18 cellular contexts compared by ENCODE assay signal in the genomic region with DNA sequence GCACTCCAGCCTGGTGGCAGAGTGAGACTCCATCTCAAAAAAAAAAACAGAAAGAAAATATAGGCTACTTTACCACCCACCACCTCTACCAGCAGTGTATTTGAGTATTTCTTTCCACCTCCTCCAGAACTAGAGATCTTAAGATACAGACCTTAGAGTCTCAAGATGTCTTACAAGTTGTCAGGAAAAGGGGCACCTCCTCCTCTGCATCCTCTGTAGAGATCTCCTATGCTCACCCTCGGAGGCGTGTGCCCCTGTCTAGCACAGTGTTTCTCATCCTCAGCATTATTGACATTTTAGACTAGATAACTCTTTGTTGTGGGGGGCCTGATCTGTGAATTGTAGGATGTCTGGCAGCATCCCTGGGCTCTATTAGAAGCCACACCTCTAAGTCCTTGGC. TPM values are rescaled to one million over a fixed set of nuclear protein-coding genes. Genes with fewer than 3 reads are reported as not detected.
DNase-seq lines count a peak whose midpoint lies in the region; ATAC-seq and TF ChIP-seq lines count a peak whose summit lies in the region.
"Had no signal": no experiment of that assay in that cellular context is flagged by ENCODE, and none has a peak within 500 bp of the region (broad histone marks: within the 10 kb centered on the region; RNA-seq: fewer than 3 reads in every experiment).

No MANE protein-coding gene starts in this region.

- POLR2A ChIA-PET in activated CD8-positive, alpha-beta T cell treated with anti-CD3 and anti-CD28 coated beads for 36 hours (lab: Charles Lee) = no interaction called here
- POLR2A ChIA-PET in activated CD8-positive, alpha-beta T cell treated with anti-CD3 and anti-CD28 coated beads, Interleukin-2, amount 10 ng/mL, durations not matched to agents 7 days and 5 days (lab: Charles Lee) = no interaction called here
- POLR2A ChIA-PET in CD4-positive, alpha-beta memory T cell (lab: Charles Lee; ENCODE audit: partially characterized antibody) = no interaction called here
- POLR2A ChIA-PET in naive thymus-derived CD4-positive, alpha-beta T cell (lab: Charles Lee) = no interaction called here
- POLR2A ChIA-PET in PC-9 (lab: Charles Lee; ENCODE audit: unreplicated experiment) = no interaction called here

- intact Hi-C loops in activated CD8-positive, alpha-beta T cell treated with anti-CD3 and anti-CD28 coated beads for 36 hours (cut with micrococcal nuclease) = no loop called here
- intact Hi-C loops in CD4-positive, alpha-beta memory T cell (cut with micrococcal nuclease) = no loop called here
- intact Hi-C loops in activated T-helper 2 cell treated with anti-CD3 and anti-CD28 coated beads, Interferon-gamma antibody, Interleukin-2, Interleukin-4, amounts not matched to agents 10 μg/mL and 5 μg/mL and 100 μg/mL, durations not matched to agents 14 hours and 24 hours and 36 hours (cut with micrococcal nuclease) = no loop called here
- intact Hi-C loops in naive thymus-derived CD4-positive, alpha-beta T cell (cut with micrococcal nuclease) = no loop called here
- intact Hi-C loops in PC-9 (cut with micrococcal nuclease; ENCODE audit: unreplicated experiment) (no loop called here), Calu3 (cut with micrococcal nuclease; ENCODE audit: unreplicated experiment) (no loop called here)

- H3K4me3 ChIP-seq in CD4-positive, alpha-beta memory T cell (ENCODE audit: low read length in 2 of 2) = no peak overlapping the region
- H3K4me3 ChIP-seq in naive thymus-derived CD4-positive, alpha-beta T cell (ENCODE audit: low read length) = no peak overlapping the region
- no peak overlapping the region for H3K4me3 ChIP-seq in PC-9
- H3K4me3 ChIP-seq: GM12878 had no signal

- no peaks in the 10 kb centered on the region; the same call in 1 of the 2 replicates for H3F3A ChIP-seq in PC-9 (ENCODE audit: insufficient read depth, low read depth)

- no peak overlapping the region for H3K27ac ChIP-seq in CD4-positive, alpha-beta memory T cell (ENCODE audit: low read depth, low read length)
- no peak overlapping the region for H3K27ac ChIP-seq in naive thymus-derived CD4-positive, alpha-beta T cell (ENCODE audit: low read depth, low read length)
- H3K27ac ChIP-seq in PC-9 = no peak overlapping the region

- no peaks in the 10 kb centered on the region for H3K27me3 ChIP-seq in CD4-positive, alpha-beta memory T cell (ENCODE audit: insufficient read depth, low read length)
- no peaks in the 10 kb centered on the region for H3K27me3 ChIP-seq in naive thymus-derived CD4-positive, alpha-beta T cell (ENCODE audit: control insufficient read depth in 2 of 2, insufficient read depth in 2 of 2, low read length in 2 of 2)
- no peaks in the 10 kb centered on the region for H3K27me3 ChIP-seq in PC-9 (ENCODE audit: insufficient read depth, low read depth)

- H3K9me3 Mint-ChIP-seq in activated CD8-positive, alpha-beta T cell treated with anti-CD3 and anti-CD28 coated beads for 36 hours = no peaks in the 10 kb centered on the region
- H3K9me3 Mint-ChIP-seq in activated CD8-positive, alpha-beta T cell treated with anti-CD3 and anti-CD28 coated beads, Interleukin-2, amount 10 ng/mL, durations not matched to agents 7 days and 5 days (ENCODE audit: insufficient read depth) = no peaks in the 10 kb centered on the region
- no peaks in the 10 kb centered on the region for H3K9me3 Mint-ChIP-seq in CD4-positive, alpha-beta memory T cell
- H3K9me3 Mint-ChIP-seq in activated T-helper 2 cell treated with anti-CD3 and anti-CD28 coated beads, Interferon-gamma antibody, Interleukin-2, Interleukin-4, amounts not matched to agents 10 μg/mL and 5 μg/mL and 100 μg/mL, durations not matched to agents 14 hours and 24 hours and 36 hours = no peaks in the 10 kb centered on the region
- H3K9me3 Mint-ChIP-seq in naive thymus-derived CD4-positive, alpha-beta T cell = no peaks in the 10 kb centered on the region
- H3K9me3 Mint-ChIP-seq in Calu3 (ENCODE audit: low read depth, unreplicated experiment) = no peaks in the 10 kb centered on the region
- H3K9me3 Mint-ChIP-seq: IgD-negative memory B cell had no signal

- no peak overlapping the region for H2AFZ ChIP-seq in PC-9

- no peak for ATAC-seq in activated CD8-positive, alpha-beta T cell treated with anti-CD3 and anti-CD28 coated beads for 36 hours
- ATAC-seq in activated CD8-positive, alpha-beta T cell treated with anti-CD3 and anti-CD28 coated beads, Interleukin-2, amount 10 ng/mL, durations not matched to agents 7 days and 5 days = no peak
- no peak for ATAC-seq in naive thymus-derived CD4-positive, alpha-beta T cell
- ATAC-seq: GM12878 had no signal

- H3K36me3 ChIP-seq in CD4-positive, alpha-beta memory T cell (ENCODE audit: insufficient read depth, low read length) = peaks cover 9% of the 10 kb centered on the region
- peaks cover 0 to 61% (median 11%) of the 10 kb centered on the region in 3 experiments for H3K36me3 ChIP-seq in naive thymus-derived CD4-positive, alpha-beta T cell (ENCODE audit: control insufficient read depth in 2 of 3, insufficient read depth in 3 of 3, low read length in 3 of 3)
- H3K36me3 ChIP-seq in PC-9 (ENCODE audit: low read depth) = no peaks in the 10 kb centered on the region; the same call in 1 of the 2 replicates

- H3K79me2 ChIP-seq in PC-9 (ENCODE audit: low read depth) = no peaks in the 10 kb centered on the region

- H3K36me3 Mint-ChIP-seq in activated CD8-positive, alpha-beta T cell treated with anti-CD3 and anti-CD28 coated beads for 36 hours (ENCODE audit: low read depth) = peaks cover 17% of the 10 kb centered on the region
- H3K36me3 Mint-ChIP-seq in activated CD8-positive, alpha-beta T cell treated with anti-CD3 and anti-CD28 coated beads, Interleukin-2, amount 10 ng/mL, durations not matched to agents 7 days and 5 days (ENCODE audit: low read depth) = peaks cover 32% of the 10 kb centered on the region
- H3K36me3 Mint-ChIP-seq in CD4-positive, alpha-beta memory T cell = peaks cover 22 to 56% of the 10 kb centered on the region in 2 donors
- peaks cover 58% of the 10 kb centered on the region for H3K36me3 Mint-ChIP-seq in activated T-helper 2 cell treated with anti-CD3 and anti-CD28 coated beads, Interferon-gamma antibody, Interleukin-2, Interleukin-4, amounts not matched to agents 10 μg/mL and 5 μg/mL and 100 μg/mL, durations not matched to agents 14 hours and 24 hours and 36 hours (ENCODE audit: low read depth)
- H3K36me3 Mint-ChIP-seq in naive thymus-derived CD4-positive, alpha-beta T cell = peaks cover 0 to 21% (median 7%) of the 10 kb centered on the region in 5 donors
- H3K36me3 Mint-ChIP-seq in Calu3 (ENCODE audit: insufficient read depth, unreplicated experiment) = peaks cover 21% of the 10 kb centered on the region
- H3K36me3 Mint-ChIP-seq: IgD-negative memory B cell had no signal

- H3K4me1 Mint-ChIP-seq in activated CD8-positive, alpha-beta T cell treated with anti-CD3 and anti-CD28 coated beads for 36 hours (ENCODE audit: low read depth) = peaks cover 13% of the 10 kb centered on the region
- H3K4me1 Mint-ChIP-seq in activated CD8-positive, alpha-beta T cell treated with anti-CD3 and anti-CD28 coated beads, Interleukin-2, amount 10 ng/mL, durations not matched to agents 7 days and 5 days (ENCODE audit: low read depth) = peaks cover 6% of the 10 kb centered on the region
- peaks cover 15 to 21% (median 18%) of the 10 kb centered on the region in 4 donors for H3K4me1 Mint-ChIP-seq in CD4-positive, alpha-beta memory T cell
- peaks cover 24% of the 10 kb centered on the region for H3K4me1 Mint-ChIP-seq in activated T-helper 2 cell treated with anti-CD3 and anti-CD28 coated beads, Interferon-gamma antibody, Interleukin-2, Interleukin-4, amounts not matched to agents 10 μg/mL and 5 μg/mL and 100 μg/mL, durations not matched to agents 14 hours and 24 hours and 36 hours (ENCODE audit: low read depth)
- H3K4me1 Mint-ChIP-seq in naive thymus-derived CD4-positive, alpha-beta T cell = peaks cover 0 to 11% (median 5%) of the 10 kb centered on the region in 7 donors
- no peaks in the 10 kb centered on the region for H3K4me1 Mint-ChIP-seq in Calu3 (ENCODE audit: low read depth, unreplicated experiment)

- no peak for DNase-seq in activated CD8-positive, alpha-beta T cell treated with anti-CD3 and anti-CD28 coated beads for 36 hours
- no peak for DNase-seq in activated CD8-positive, alpha-beta T cell treated with anti-CD3 and anti-CD28 coated beads, Interleukin-2, amount 10 ng/mL, durations not matched to agents 7 days and 5 days
- no peak for DNase-seq in CD4-positive, alpha-beta memory T cell
- no peak for DNase-seq in activated T-helper 2 cell treated with anti-CD3 and anti-CD28 coated beads, Interferon-gamma antibody, Interleukin-2, Interleukin-4, amounts not matched to agents 10 μg/mL and 5 μg/mL and 100 μg/mL, durations not matched to agents 14 hours and 24 hours and 36 hours (ENCODE audit: low spot score)
- no peak for DNase-seq in naive thymus-derived CD4-positive, alpha-beta T cell
- DNase-seq in PC-9 (no peak), Calu3 (no peak)
- no peak for DNase-seq in activated effector memory CD4-positive, alpha-beta T cell treated with anti-CD3 and anti-CD28 coated beads, Interleukin-2, amount 50 U/mL, for 16 hours
- DNase-seq: C1 segment of cervical spinal cord, Caco-2, DMS79, NCI-H1417, NCI-H1930, NCI-H2171 treated with DMSO at 0.1 percent for 48 hours, NCI-H510A, NCI-H82 had no signal

- TF ChIP-seq CTCF in activated CD8-positive, alpha-beta T cell treated with anti-CD3 and anti-CD28 coated beads for 36 hours (IDR thresholded peaks at IDR 0.05) = no peak
- TF ChIP-seq CTCF in PC-9 (conservative IDR thresholded peaks at IDR 0.05) (no peak), Calu3 (IDR thresholded peaks at IDR 0.05; ENCODE audit: unreplicated experiment) (no peak)

- no peak overlapping the region for H3K4me2 ChIP-seq in PC-9

- peaks cover 21% of the 10 kb centered on the region for H4K20me1 ChIP-seq in PC-9 (ENCODE audit: insufficient read depth)

- no peak overlapping the region for H3K4me3 Mint-ChIP-seq in activated CD8-positive, alpha-beta T cell treated with anti-CD3 and anti-CD28 coated beads for 36 hours
- no peak overlapping the region for H3K4me3 Mint-ChIP-seq in activated CD8-positive, alpha-beta T cell treated with anti-CD3 and anti-CD28 coated beads, Interleukin-2, amount 10 ng/mL, durations not matched to agents 7 days and 5 days
- H3K4me3 Mint-ChIP-seq in CD4-positive, alpha-beta memory T cell = no peak overlapping the region
- no peak overlapping the region for H3K4me3 Mint-ChIP-seq in activated T-helper 2 cell treated with anti-CD3 and anti-CD28 coated beads, Interferon-gamma antibody, Interleukin-2, Interleukin-4, amounts not matched to agents 10 μg/mL and 5 μg/mL and 100 μg/mL, durations not matched to agents 14 hours and 24 hours and 36 hours (ENCODE audit: low read depth)
- H3K4me3 Mint-ChIP-seq in naive thymus-derived CD4-positive, alpha-beta T cell = no peak overlapping the region
- H3K4me3 Mint-ChIP-seq in Calu3 (ENCODE audit: low read depth, unreplicated experiment) = no peak overlapping the region
- H3K4me3 Mint-ChIP-seq: IgD-negative memory B cell had no signal

- H3K9me3 ChIP-seq in CD4-positive, alpha-beta memory T cell (ENCODE audit: control insufficient read depth in 1 of 2, low read length in 2 of 2) = no peaks in the 10 kb centered on the region
- H3K9me3 ChIP-seq in naive thymus-derived CD4-positive, alpha-beta T cell (ENCODE audit: control insufficient read depth in 2 of 3, low read length in 3 of 3) = no peaks in the 10 kb centered on the region
- no peaks in the 10 kb centered on the region for H3K9me3 ChIP-seq in PC-9 (ENCODE audit: insufficient read depth, low read depth)
- H3K9me3 ChIP-seq: Caco-2 had no signal

- no peaks in the 10 kb centered on the region for H3K27me3 Mint-ChIP-seq in activated CD8-positive, alpha-beta T cell treated with anti-CD3 and anti-CD28 coated beads for 36 hours
- no peaks in the 10 kb centered on the region for H3K27me3 Mint-ChIP-seq in activated CD8-positive, alpha-beta T cell treated with anti-CD3 and anti-CD28 coated beads, Interleukin-2, amount 10 ng/mL, durations not matched to agents 7 days and 5 days (ENCODE audit: low read depth)
- H3K27me3 Mint-ChIP-seq in CD4-positive, alpha-beta memory T cell = no peaks in the 10 kb centered on the region
- H3K27me3 Mint-ChIP-seq in activated T-helper 2 cell treated with anti-CD3 and anti-CD28 coated beads, Interferon-gamma antibody, Interleukin-2, Interleukin-4, amounts not matched to agents 10 μg/mL and 5 μg/mL and 100 μg/mL, durations not matched to agents 14 hours and 24 hours and 36 hours (ENCODE audit: low read depth) = no peaks in the 10 kb centered on the region
- H3K27me3 Mint-ChIP-seq in naive thymus-derived CD4-positive, alpha-beta T cell = no peaks in the 10 kb centered on the region
- no peaks in the 10 kb centered on the region for H3K27me3 Mint-ChIP-seq in Calu3 (ENCODE audit: unreplicated experiment)
- H3K27me3 Mint-ChIP-seq: IgD-negative memory B cell had no signal

- H3K4me1 ChIP-seq in CD4-positive, alpha-beta memory T cell (ENCODE audit: insufficient read depth, low read length) = peaks cover 14% of the 10 kb centered on the region
- H3K4me1 ChIP-seq in naive thymus-derived CD4-positive, alpha-beta T cell (ENCODE audit: control insufficient read depth in 2 of 2, insufficient read depth in 2 of 2, low read length in 2 of 2) = no peaks in the 10 kb centered on the region
- no peaks in the 10 kb centered on the region for H3K4me1 ChIP-seq in PC-9 (replicated peaks; ENCODE audit: insufficient read depth)
- H3K4me1 ChIP-seq: Caco-2 had no signal

- H3K9me2 ChIP-seq in PC-9 (ENCODE audit: insufficient read depth) = no peaks in the 10 kb centered on the region

- H3K27ac Mint-ChIP-seq in activated CD8-positive, alpha-beta T cell treated with anti-CD3 and anti-CD28 coated beads for 36 hours = peak overlapping the region; percentile 60
- no peak overlapping the region for H3K27ac Mint-ChIP-seq in activated CD8-positive, alpha-beta T cell treated with anti-CD3 and anti-CD28 coated beads, Interleukin-2, amount 10 ng/mL, durations not matched to agents 7 days and 5 days
- H3K27ac Mint-ChIP-seq in CD4-positive, alpha-beta memory T cell = peak overlapping the region in 4 of 7 donors; percentile 5 to 53 (median 30)
- peak overlapping the region; percentile 53 for H3K27ac Mint-ChIP-seq in activated T-helper 2 cell treated with anti-CD3 and anti-CD28 coated beads, Interferon-gamma antibody, Interleukin-2, Interleukin-4, amounts not matched to agents 10 μg/mL and 5 μg/mL and 100 μg/mL, durations not matched to agents 14 hours and 24 hours and 36 hours
- H3K27ac Mint-ChIP-seq in naive thymus-derived CD4-positive, alpha-beta T cell = peak overlapping the region in 6 of 9 donors; percentile 5 to 60 (median 42)
- no peak overlapping the region for H3K27ac Mint-ChIP-seq in Calu3 (ENCODE audit: unreplicated experiment)

- CTCF ChIA-PET in activated CD8-positive, alpha-beta T cell treated with anti-CD3 and anti-CD28 coated beads for 36 hours (lab: Charles Lee) = no interaction called here
- CTCF ChIA-PET in activated CD8-positive, alpha-beta T cell treated with anti-CD3 and anti-CD28 coated beads, Interleukin-2, amount 10 ng/mL, durations not matched to agents 7 days and 5 days (lab: Charles Lee) = no interaction called here
- CTCF ChIA-PET in CD4-positive, alpha-beta memory T cell (lab: Charles Lee; ENCODE audit: partially characterized antibody) = no interaction called here
- CTCF ChIA-PET in naive thymus-derived CD4-positive, alpha-beta T cell (lab: Charles Lee) = no interaction called here
- CTCF ChIA-PET in PC-9 (lab: Charles Lee) (no interaction called here), Calu3 (lab: Charles Lee) (no interaction called here)

- BruUV-seq in PC-9 (replicated peaks; lab: Mats Ljungman, UMichigan) = no TSS peak
- no TSS peak for BruUV-seq in Calu3 (replicated peaks; lab: Mats Ljungman, UMichigan)

RNA-seq across cellular contexts. Expression of a gene that starts 27.7 kb away (rescaled TPM):
- 10 to 100 TPM; 24.8 to 25.0 TPM for total RNA-seq in activated CD8-positive, alpha-beta T cell treated with anti-CD3 and anti-CD28 coated beads for 36 hours
- total RNA-seq in activated CD8-positive, alpha-beta T cell treated with anti-CD3 and anti-CD28 coated beads, Interleukin-2, amount 10 ng/mL, durations not matched to agents 7 days and 5 days = 10 to 100 TPM; 35.2 to 39.6 TPM
- total RNA-seq in CD4-positive, alpha-beta memory T cell = 10 to 100 TPM; 79.3 to 87.3 TPM
- polyA plus RNA-seq in CD4-positive, alpha-beta memory T cell = 10 to 100 TPM; 29.7 to 32.8 TPM
- total RNA-seq in activated T-helper 2 cell treated with anti-CD3 and anti-CD28 coated beads, Interferon-gamma antibody, Interleukin-2, Interleukin-4, amounts not matched to agents 10 μg/mL and 5 μg/mL and 100 μg/mL, durations not matched to agents 14 hours and 24 hours and 36 hours = 37.8 and 39.1 TPM in 2 replicates
- total RNA-seq in naive thymus-derived CD4-positive, alpha-beta T cell = 10 to 100 TPM; 37.9 to 74.7 (median 53.1) TPM
- polyA plus RNA-seq in naive thymus-derived CD4-positive, alpha-beta T cell = 10 to 100 TPM; 19.7 to 28.0 TPM
- total RNA-seq in PC-9 (2021) (49.1 and 57.1 TPM in 2 replicates), Calu3 (2022) (63.0 and 72.0 TPM in 2 replicates)

RNA-seq across cellular contexts. Expression of a gene that starts 43.7 kb away (rescaled TPM):
- 100 to 1,000 TPM in 1 of 2 experiments, 10 to 100 TPM in 1; 98.2 to 115 TPM for total RNA-seq in activated CD8-positive, alpha-beta T cell treated with anti-CD3 and anti-CD28 coated beads for 36 hours
- 100 to 1,000 TPM; 102 to 112 TPM for total RNA-seq in activated CD8-positive, alpha-beta T cell treated with anti-CD3 and anti-CD28 coated beads, Interleukin-2, amount 10 ng/mL, durations not matched to agents 7 days and 5 days
- total RNA-seq in CD4-positive, alpha-beta memory T cell = 100 to 1,000 TPM; 141 to 149 TPM
- polyA plus RNA-seq in CD4-positive, alpha-beta memory T cell = 100 to 1,000 TPM; 109 to 153 TPM
- 156 and 163 TPM in 2 replicates for total RNA-seq in activated T-helper 2 cell treated with anti-CD3 and anti-CD28 coated beads, Interferon-gamma antibody, Interleukin-2, Interleukin-4, amounts not matched to agents 10 μg/mL and 5 μg/mL and 100 μg/mL, durations not matched to agents 14 hours and 24 hours and 36 hours
- 100 to 1,000 TPM; 103 to 189 (median 150) TPM for total RNA-seq in naive thymus-derived CD4-positive, alpha-beta T cell
- polyA plus RNA-seq in naive thymus-derived CD4-positive, alpha-beta T cell = 100 to 1,000 TPM; 111 to 114 TPM
- 86.1 and 96.8 TPM in 2 replicates for total RNA-seq in PC-9 (2021)
- 98.4 and 109 TPM in 2 replicates for total RNA-seq in Calu3 (2022)

RNA-seq across cellular contexts. Expression of a gene that starts 44.9 kb away (rescaled TPM):
- total RNA-seq in activated CD8-positive, alpha-beta T cell treated with anti-CD3 and anti-CD28 coated beads for 36 hours = 100 to 1,000 TPM; 111 to 125 TPM
- 100 to 1,000 TPM; 134 to 140 TPM for total RNA-seq in activated CD8-positive, alpha-beta T cell treated with anti-CD3 and anti-CD28 coated beads, Interleukin-2, amount 10 ng/mL, durations not matched to agents 7 days and 5 days
- 100 to 1,000 TPM; 287 to 295 TPM for total RNA-seq in CD4-positive, alpha-beta memory T cell
- polyA plus RNA-seq in CD4-positive, alpha-beta memory T cell = 100 to 1,000 TPM; 105 to 143 TPM
- 161 and 167 TPM in 2 replicates for total RNA-seq in activated T-helper 2 cell treated with anti-CD3 and anti-CD28 coated beads, Interferon-gamma antibody, Interleukin-2, Interleukin-4, amounts not matched to agents 10 μg/mL and 5 μg/mL and 100 μg/mL, durations not matched to agents 14 hours and 24 hours and 36 hours
- 100 to 1,000 TPM; 170 to 335 (median 204) TPM for total RNA-seq in naive thymus-derived CD4-positive, alpha-beta T cell
- polyA plus RNA-seq in naive thymus-derived CD4-positive, alpha-beta T cell = 100 to 1,000 TPM; 147 to 152 TPM
- 157 and 159 TPM in 2 replicates for total RNA-seq in PC-9 (2021)
- 113 and 138 TPM in 2 replicates for total RNA-seq in Calu3 (2022)

RNA-seq across cellular contexts. Expression of a gene that starts 56.0 kb away (rescaled TPM):
- total RNA-seq in activated CD8-positive, alpha-beta T cell treated with anti-CD3 and anti-CD28 coated beads for 36 hours = 10 to 100 TPM; 20.2 to 22.8 TPM
- 10 to 100 TPM; 24.7 to 25.4 TPM for total RNA-seq in activated CD8-positive, alpha-beta T cell treated with anti-CD3 and anti-CD28 coated beads, Interleukin-2, amount 10 ng/mL, durations not matched to agents 7 days and 5 days
- 10 to 100 TPM; 31.2 to 32.8 TPM for total RNA-seq in CD4-positive, alpha-beta memory T cell
- 10 to 100 TPM; 32.2 to 41.3 TPM for polyA plus RNA-seq in CD4-positive, alpha-beta memory T cell
- total RNA-seq in activated T-helper 2 cell treated with anti-CD3 and anti-CD28 coated beads, Interferon-gamma antibody, Interleukin-2, Interleukin-4, amounts not matched to agents 10 μg/mL and 5 μg/mL and 100 μg/mL, durations not matched to agents 14 hours and 24 hours and 36 hours = 30.4 and 30.5 TPM in 2 replicates
- 10 to 100 TPM; 18.9 to 28.6 (median 24.1) TPM for total RNA-seq in naive thymus-derived CD4-positive, alpha-beta T cell
- 10 to 100 TPM; 24.2 to 24.6 TPM for polyA plus RNA-seq in naive thymus-derived CD4-positive, alpha-beta T cell
- total RNA-seq in PC-9 (2021) (27.7 and 35.9 TPM in 2 replicates), Calu3 (2022) (35.1 and 40.9 TPM in 2 replicates)

RNA-seq across cellular contexts. Expression of a gene that starts 59.6 kb away (rescaled TPM):
- total RNA-seq in activated CD8-positive, alpha-beta T cell treated with anti-CD3 and anti-CD28 coated beads for 36 hours = 10 to 100 TPM; 90.7 to 95.5 TPM
- 10 to 100 TPM; 92.1 to 93.7 TPM for total RNA-seq in activated CD8-positive, alpha-beta T cell treated with anti-CD3 and anti-CD28 coated beads, Interleukin-2, amount 10 ng/mL, durations not matched to agents 7 days and 5 days
- 10 to 100 TPM; 77.9 to 85.7 TPM for total RNA-seq in CD4-positive, alpha-beta memory T cell
- polyA plus RNA-seq in CD4-positive, alpha-beta memory T cell = 100 to 1,000 TPM; 145 to 169 TPM
- 118 and 120 TPM in 2 replicates for total RNA-seq in activated T-helper 2 cell treated with anti-CD3 and anti-CD28 coated beads, Interferon-gamma antibody, Interleukin-2, Interleukin-4, amounts not matched to agents 10 μg/mL and 5 μg/mL and 100 μg/mL, durations not matched to agents 14 hours and 24 hours and 36 hours
- 100 to 1,000 TPM in 1 of 5 experiments, 10 to 100 TPM in 4; 63.8 to 110 (median 89.3) TPM for total RNA-seq in naive thymus-derived CD4-positive, alpha-beta T cell
- polyA plus RNA-seq in naive thymus-derived CD4-positive, alpha-beta T cell = 100 to 1,000 TPM; 191 to 205 TPM
- total RNA-seq in PC-9 (2021) (32.9 and 38.8 TPM in 2 replicates), Calu3 (2022) (124 and 133 TPM in 2 replicates)

Comparison
In these comparisons a context has a peak if more than half of its experiments do, and no peak if none do; other contexts are left out.
1. H3K27ac Mint-ChIP-seq: peak in activated CD8-positive, alpha-beta T cell treated with anti-CD3 and anti-CD28 coated beads for 36 hours (single experiment), CD4-positive, alpha-beta memory T cell (4 of 7), activated T-helper 2 cell treated with anti-CD3 and anti-CD28 coated beads, Interferon-gamma antibody, Interleukin-2, Interleukin-4, amounts not matched to agents 10 μg/mL and 5 μg/mL and 100 μg/mL, durations not matched to agents 14 hours and 24 hours and 36 hours (single experiment) and naive thymus-derived CD4-positive, alpha-beta T cell (6 of 9); none in activated CD8-positive, alpha-beta T cell treated with anti-CD3 and anti-CD28 coated beads, Interleukin-2, amount 10 ng/mL, durations not matched to agents 7 days and 5 days (single experiment) and Calu3 (single experiment).